ENCODE assay signal across 9 cellular contexts in the genomic region with DNA sequence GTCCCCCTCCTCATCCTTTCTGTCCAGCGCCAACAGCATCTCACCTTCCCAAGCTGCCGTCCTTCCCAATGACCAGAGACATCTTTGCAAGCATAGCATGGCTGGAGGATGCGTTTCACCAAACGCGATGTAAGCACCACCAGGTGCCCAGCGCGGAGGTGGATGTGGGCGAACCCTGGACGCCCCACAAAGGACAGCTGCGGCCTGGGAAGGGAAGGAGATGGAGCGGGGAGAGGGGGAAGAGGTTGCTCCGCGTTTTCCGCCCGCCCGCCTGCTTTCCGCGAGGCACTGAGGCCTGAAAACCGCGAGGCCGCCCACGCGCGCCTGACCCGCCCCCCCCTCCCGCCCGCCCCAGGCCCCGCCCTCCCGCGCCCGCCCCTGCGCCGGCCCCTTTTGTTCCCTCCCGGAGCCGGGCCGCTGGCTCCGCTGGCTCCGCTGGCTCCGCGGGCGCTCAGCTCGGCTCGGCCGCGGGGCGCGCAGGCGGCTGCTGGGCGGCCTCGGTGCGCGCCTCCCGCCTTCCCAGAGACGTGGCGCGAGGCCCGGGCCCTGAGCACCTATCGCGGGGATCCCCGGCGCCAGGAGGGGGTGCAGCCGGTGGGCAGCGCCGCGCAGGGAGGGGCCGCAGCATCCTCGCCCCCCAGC. TPM values are rescaled to one million over a fixed set of nuclear protein-coding genes. Genes with fewer than 3 reads are reported as not detected.
DNase-seq lines count a peak whose midpoint lies in the region; ATAC-seq, FAIRE-seq and TF ChIP-seq lines count a peak whose summit lies in the region.
"Had no signal": no experiment of that assay in that cellular context is flagged by ENCODE, and none has a peak within 500 bp of the region (broad histone marks: within the 10 kb centered on the region; RNA-seq: fewer than 3 reads in every experiment).

CLIP2 (plus strand) TSS at position 390 of the 642 bp plus-strand sequence. CDS start 28,140 bp downstream, outside the sequence.

- no peaks in the 10 kb centered on the region for H3K36me3 ChIP-seq in hepatocyte (replicated peaks; ENCODE audit: insufficient read depth, low read depth)

- in situ Hi-C loops in Caki2 (cut with HindIII; ENCODE audit: low pct_unique_long_range_greater_than_20kb, low sequenced_read_pairs): no loop called here

- under 1% methylated on average over 44 of the region's 67 CpGs for WGBS in hepatocyte (ENCODE audit: low lambda C conversion rate, missing lambda C conversion rate)

- no peaks in the 10 kb centered on the region for H3K9me2 ChIP-seq in hepatocyte (replicated peaks; ENCODE audit: insufficient read depth)

- H3K27ac ChIP-seq in hepatocyte: peak within 1 kb of the TSS; percentile 84
- H3K27ac ChIP-seq: epithelial cell of prostate had no signal

- peak within 1 kb of the TSS; percentile 100 for H2AFZ ChIP-seq in hepatocyte

- peak within 1 kb of the TSS; percentile 98 for H3K4me2 ChIP-seq in hepatocyte

- no peaks in the 10 kb centered on the region for H3K9me3 ChIP-seq in hepatocyte (ENCODE audit: low read depth)

- peak within 1 kb of the TSS; percentile 98 for H3K4me3 ChIP-seq in hepatocyte

- DNase-seq in Caki2 (ENCODE audit: low read depth) (peak; percentile 72), NCI-H1092 (lab: John Stamatoyannopoulos, UW) (peak; percentile 73), T1000 (lab: John Stamatoyannopoulos, UW) (peak; percentile 52), astrocyte of the hippocampus (ENCODE audit: low read depth, low spot score) (peak; percentile 93), hepatocyte (ENCODE audit: low spot score) (peak; percentile 94), renal cortical epithelial cell (ENCODE audit: low read depth) (no peak), urothelium cell line (ENCODE audit: low spot score) (peak; percentile 92)

- H4K20me1 ChIP-seq in hepatocyte (ENCODE audit: insufficient read depth, poor library complexity, severe bottlenecking): peaks cover 29% of the 10 kb centered on the region

- TF ChIP-seq CTCF in hepatocyte (IDR thresholded peaks at IDR 0.05; ENCODE audit: poor library complexity): no peak

- peaks cover 44% of the 10 kb centered on the region for H3K4me1 ChIP-seq in hepatocyte (ENCODE audit: insufficient read depth)

- peak; percentile 37 for ATAC-seq in GM21619 (IDR thresholded peaks at IDR 0.05; ENCODE audit: unreplicated experiment)

- FAIRE-seq in urothelium cell line (lab: Jason Lieb, UNC): no peak

- peaks cover 45% of the 10 kb centered on the region for H3K79me2 ChIP-seq in hepatocyte

- no peaks in the 10 kb centered on the region for H3K27me3 ChIP-seq in hepatocyte

RNA-seq across cellular contexts. Expression of gene CLIP2, which starts in this region (rescaled TPM):
- 20.5 and 35.9 TPM in 2 replicates for total RNA-seq in Caki2 (2014; rRNA removed; shearing (Covaris generic); ENCODE audit: low replicate concordance)
- 28.1 and 28.5 TPM in 2 replicates for total RNA-seq in hepatocyte
- 16.8 and 17.9 TPM in 2 replicates for polyA plus RNA-seq in hepatocyte
- 23.6 and 44.9 TPM in 2 replicates for total RNA-seq in renal cortical epithelial cell
